In genomic region chr7:1888425-1888824, GRCh38 we compare ENCODE assay signal across 21 cellular contexts.
"Had no signal": no experiment of that assay in that cellular context is flagged by ENCODE, and none has a peak within 500 bp of the region (broad histone marks: within the 10 kb centered on the region; RNA-seq: fewer than 3 reads in every experiment).

No MANE protein-coding gene starts in this region.

- H3K27me3 Mint-ChIP-seq: activated CD4-positive, alpha-beta T cell treated with anti-CD3 and anti-CD28 coated beads, Interleukin-2, amount 10 ng/mL, durations not matched to agents 24 days and 14 days; activated naive CD8-positive, alpha-beta T cell treated with anti-CD3 and anti-CD28 coated beads, Interleukin-2, amount 10 ng/mL, durations not matched to agents 7 days and 5 days; naive thymus-derived CD4-positive, alpha-beta T cell had no signal

- H3K4me1 ChIP-seq: breast epithelium, lower lobe of right lung, transverse colon, vagina had no signal

- H3K9me3 ChIP-seq: breast epithelium, heart left ventricle, lower lobe of right lung, ovary, psoas muscle, right atrium auricular region, stomach, transverse colon, vagina had no signal

- H3K27me3 ChIP-seq: breast epithelium, heart left ventricle, ovary, right atrium auricular region, stomach, transverse colon, vagina had no signal

- H3K27ac Mint-ChIP-seq: activated CD4-positive, alpha-beta T cell treated with anti-CD3 and anti-CD28 coated beads, Interleukin-2, amount 10 ng/mL, durations not matched to agents 24 days and 14 days; activated naive CD8-positive, alpha-beta T cell treated with anti-CD3 and anti-CD28 coated beads, Interleukin-2, amount 10 ng/mL, durations not matched to agents 7 days and 5 days; activated T-helper 1 cell treated with anti-CD3 and anti-CD28 coated beads, Interleukin-12 subunit alpha, Interleukin-12 subunit beta, Interleukin-2, Interleukin-4 antibody, amounts not matched to agents 30 ng/mL and 10 ng/mL and 1 ng/mL, durations not matched to agents 14 hours and 24 hours and 36 hours; endodermal cell had no signal

- H3K36me3 ChIP-seq: breast epithelium, ovary, right atrium auricular region, transverse colon, vagina had no signal

- FAIRE-seq: keratinocyte had no signal

- H3K4me3 ChIP-seq: breast epithelium, heart left ventricle, lower lobe of right lung, ovary, psoas muscle, right atrium auricular region, stomach, transverse colon, vagina had no signal

- H3K27ac ChIP-seq: breast epithelium, heart left ventricle, lower lobe of right lung, ovary, psoas muscle, right atrium auricular region, stomach, transverse colon, vagina had no signal

- DNase-seq: activated CD4-positive, alpha-beta T cell treated with anti-CD3 and anti-CD28 coated beads, Interleukin-2, amount 10 ng/mL, durations not matched to agents 24 days and 14 days; activated CD8-positive, alpha-beta T cell treated with anti-CD3 and anti-CD28 coated beads, Interleukin-2, amount 10 ng/mL, durations not matched to agents 7 days and 5 days; activated naive CD4-positive, alpha-beta T cell treated with Interleukin-2 at 50 U/mL for 16 hours; activated naive CD8-positive, alpha-beta T cell treated with anti-CD3 and anti-CD28 coated beads, Interleukin-2, amount 10 ng/mL, durations not matched to agents 7 days and 5 days; amniotic stem cell; cortex of kidney; endodermal cell; lower lobe of right lung; naive thymus-derived CD4-positive, alpha-beta T cell; ovary; psoas muscle; stimulated activated CD4-positive, alpha-beta T cell treated with anti-CD3 and anti-CD28 coated beads, Interleukin-12 subunit alpha, Interleukin-12 subunit beta, amount 100 ng/mL, for 4 hours; stimulated activated CD4-positive, alpha-beta T cell treated with anti-CD3 and anti-CD28 coated beads, Interleukin-4, amount 100 ng/mL, for 4 hours; stomach; transverse colon had no signal

- H3K4me3 Mint-ChIP-seq: activated CD4-positive, alpha-beta T cell treated with anti-CD3 and anti-CD28 coated beads, Interleukin-2, amount 10 ng/mL, durations not matched to agents 24 days and 14 days; activated CD8-positive, alpha-beta T cell treated with anti-CD3 and anti-CD28 coated beads, Interleukin-2, amount 10 ng/mL, durations not matched to agents 7 days and 5 days; activated naive CD8-positive, alpha-beta T cell treated with anti-CD3 and anti-CD28 coated beads, Interleukin-2, amount 10 ng/mL, durations not matched to agents 7 days and 5 days; activated T-helper 1 cell treated with anti-CD3 and anti-CD28 coated beads, Interleukin-12 subunit alpha, Interleukin-12 subunit beta, Interleukin-2, Interleukin-4 antibody, amounts not matched to agents 30 ng/mL and 10 ng/mL and 1 ng/mL, durations not matched to agents 14 hours and 24 hours and 36 hours; endodermal cell had no signal
